Comparison of ENCODE assay signal across 8 cellular contexts in genomic region chr6:392441-393390, GRCh38. TPM values are rescaled to one million over a fixed set of nuclear protein-coding genes. Genes with fewer than 3 reads are reported as not detected.
DNase-seq lines count a peak whose midpoint lies in the region; ATAC-seq and TF ChIP-seq lines count a peak whose summit lies in the region.

No MANE protein-coding gene starts in this region.

- H3K4me1 Mint-ChIP-seq in CD4-positive, alpha-beta T cell (ENCODE audit: low read depth) = peaks cover 41% of the 10 kb centered on the region
- H3K4me1 Mint-ChIP-seq in endothelial cell (ENCODE audit: unreplicated experiment) (peaks cover 11% of the 10 kb centered on the region), nephron progenitor cell (peaks cover 15% of the 10 kb centered on the region)

- no peak overlapping the region for H3K27ac ChIP-seq in CD4-positive, alpha-beta T cell (ENCODE audit: low read depth, low read length)
- peak overlapping the region; percentile 57 for H3K27ac ChIP-seq in OCI-LY7 (ENCODE audit: low read depth, low read length, poor library complexity, severe bottlenecking)

- H3K36me3 Mint-ChIP-seq in CD4-positive, alpha-beta T cell (ENCODE audit: low read depth) = peaks cover 17% of the 10 kb centered on the region
- H3K36me3 Mint-ChIP-seq in endothelial cell (ENCODE audit: low read depth, unreplicated experiment) = peaks cover 9% of the 10 kb centered on the region
- H3K36me3 Mint-ChIP-seq in nephron progenitor cell (ENCODE audit: low read depth) = no peaks in the 10 kb centered on the region

- H3K36me3 ChIP-seq in OCI-LY7 (ENCODE audit: insufficient read depth, low read length) = peaks cover 53% of the 10 kb centered on the region

- CTCF ChIA-PET in CD4-positive, alpha-beta T cell (lab: Charles Lee) = interaction anchor here (0.9 to 1.3 kb wide), 3 partner anchors 11 to 204 kb away, joined by 3 to 4 read pairs (median 4); no protein-coding TSS in a partner anchor
- CTCF ChIA-PET in OCI-LY7 (lab: Charles Lee; ENCODE audit: unreplicated experiment) = interaction anchor here (0.6 to 1.1 kb wide), 6 partner anchors 10 to 177 kb away, joined by 3 to 6 read pairs (median 3); no protein-coding TSS in a partner anchor

- H3K4me3 ChIP-seq in OCI-LY7 (ENCODE audit: low read depth, low read length, poor library complexity, severe bottlenecking) = peak overlapping the region; percentile 98

- no peaks in the 10 kb centered on the region for H3K9me2 ChIP-seq in OCI-LY7 (ENCODE audit: insufficient read depth, low read length)

- no peaks in the 10 kb centered on the region for H3K9me3 Mint-ChIP-seq in CD4-positive, alpha-beta T cell
- H3K9me3 Mint-ChIP-seq in endothelial cell (ENCODE audit: unreplicated experiment) (no peaks in the 10 kb centered on the region), nephron progenitor cell (no peaks in the 10 kb centered on the region)

- H3K4me2 ChIP-seq in OCI-LY7 (ENCODE audit: low read length) = peak overlapping the region; percentile 83

- intact Hi-C loops in CD4-positive, alpha-beta T cell (cut with DNase I, micrococcal nuclease) = loop anchor here in 1 of 2 experiments (5.0 kb wide), 5 partner anchors 50 to 990 kb away; no protein-coding TSS in a partner anchor
- intact Hi-C loops in OCI-LY7 (cut with micrococcal nuclease; ENCODE audit: unreplicated experiment) = loop anchor here (5.0 to 10.0 kb wide), 2 partner anchors 40 to 322 kb away; no protein-coding TSS in a partner anchor

- H3K4me3 Mint-ChIP-seq in CD4-positive, alpha-beta T cell = peak overlapping the region; percentile 96
- H3K4me3 Mint-ChIP-seq in endothelial cell (ENCODE audit: unreplicated experiment) (no peak overlapping the region), nephron progenitor cell (peak overlapping the region; percentile 75)

- peak; percentile 40 for ATAC-seq in CD4-positive, alpha-beta T cell (ENCODE audit: poor library complexity)

- no peak overlapping the region for H2AFZ ChIP-seq in OCI-LY7 (ENCODE audit: low read length)

- TF ChIP-seq CTCF in CD4-positive, alpha-beta T cell (IDR thresholded peaks at IDR 0.05) = no peak
- TF ChIP-seq CTCF in OCI-LY7 (conservative IDR thresholded peaks at IDR 0.05; ENCODE audit: low read length) = no peak
- no peak for TF ChIP-seq CTCF in endothelial cell (IDR thresholded peaks at IDR 0.05; ENCODE audit: unreplicated experiment)
- no peak for TF ChIP-seq CTCF in nephron progenitor cell (IDR thresholded peaks at IDR 0.05)

- H3K79me2 ChIP-seq in OCI-LY7 (ENCODE audit: insufficient read depth, low read depth, low read length) = peaks cover 42% of the 10 kb centered on the region

- H3K4me1 ChIP-seq in OCI-LY7 (ENCODE audit: insufficient read depth, low read length, poor library complexity, severe bottlenecking) = peaks cover 57% of the 10 kb centered on the region

- no TSS peak for BruUV-seq in OCI-LY7 (replicated peaks; lab: Mats Ljungman, UMichigan)

- POLR2A ChIA-PET in CD4-positive, alpha-beta T cell (lab: Charles Lee) = interaction anchor here (0.6 to 6.1 kb wide), 8 partner anchors 12 to 1062 kb away, joined by 3 to 74 read pairs (median 4); no protein-coding TSS in a partner anchor
- POLR2A ChIA-PET in OCI-LY7 (lab: Charles Lee) = interaction anchor here (0.7 to 9.4 kb wide), 25 partner anchors 7 to 212 kb away, joined by 3 to 95 read pairs (median 7); no protein-coding TSS in a partner anchor

- H3K27me3 Mint-ChIP-seq in CD4-positive, alpha-beta T cell = peaks cover 9% of the 10 kb centered on the region
- H3K27me3 Mint-ChIP-seq in endothelial cell (ENCODE audit: unreplicated experiment) = peaks cover 23% of the 10 kb centered on the region
- H3K27me3 Mint-ChIP-seq in nephron progenitor cell (ENCODE audit: low read depth, poor library complexity) = peaks cover 96% of the 10 kb centered on the region

- H3K27ac Mint-ChIP-seq in CD4-positive, alpha-beta T cell = peak overlapping the region; percentile 79
- H3K27ac Mint-ChIP-seq in endothelial cell (ENCODE audit: unreplicated experiment) (no peak overlapping the region), nephron progenitor cell (no peak overlapping the region)

- peaks cover 20% of the 10 kb centered on the region; the same call in 1 of the 2 replicates for H4K20me1 ChIP-seq in OCI-LY7 (ENCODE audit: insufficient read depth, low read length)

- H3K27me3 ChIP-seq in CD4-positive, alpha-beta T cell (ENCODE audit: control insufficient read depth, insufficient read depth, low read length) = no peaks in the 10 kb centered on the region

- DNase-seq in CD4-positive, alpha-beta T cell = peak in 7 of 10 experiments; percentile 24 to 53 (median 32)
- peak; percentile 60 for DNase-seq in OCI-LY7 (ENCODE audit: low spot score)
- DNase-seq in endothelial cell (ENCODE audit: low spot score) = peak; percentile 26
- DNase-seq in nephron progenitor cell = peak; percentile 61
- DNase-seq in COLO829 (ENCODE audit: low spot score) = no peak
- DNase-seq in NCI-H446 (lab: John Stamatoyannopoulos, UW) = no peak
- no peak for DNase-seq in C1 segment of cervical spinal cord (lab: John Stamatoyannopoulos, UW)
- no peak for DNase-seq in mucosa of gallbladder (ENCODE audit: low spot score)

- H3K9me3 ChIP-seq in CD4-positive, alpha-beta T cell (ENCODE audit: control insufficient read depth, low read length) = no peaks in the 10 kb centered on the region
- H3K9me3 ChIP-seq in OCI-LY7 (ENCODE audit: low read length) = no peaks in the 10 kb centered on the region

RNA-seq across cellular contexts. Expression of gene IRF4, which starts 1.2 kb away (rescaled TPM):
- total RNA-seq in CD4-positive, alpha-beta T cell = 10 to 100 TPM; 16.9 to 20.8 TPM
- total RNA-seq in OCI-LY7 (2014; rRNA removed; shearing (Covaris generic)) = 143 and 189 TPM in 2 replicates
- total RNA-seq in OCI-LY7 (2022) = 281 and 291 TPM in 2 replicates
- not detected for total RNA-seq in endothelial cell (ENCODE audit: unreplicated experiment)
- total RNA-seq in mucosa of gallbladder = 2.9 TPM

Comparison
In these comparisons a context has a peak if more than half of its experiments do, and no peak if none do; other contexts are left out.
1. DNase-seq: peak in CD4-positive, alpha-beta T cell (7 of 10), OCI-LY7 (single experiment), endothelial cell (single experiment) and nephron progenitor cell (single experiment); none in COLO829 (single experiment), NCI-H446 (0 of 2), C1 segment of cervical spinal cord (0 of 14) and mucosa of gallbladder (single experiment).
2. RNA of gene IRF4, which starts 1.2 kb away (total RNA-seq): 143 to 291 TPM in OCI-LY7; 16.9 to 20.8 TPM in CD4-positive, alpha-beta T cell, 2.9 TPM in mucosa of gallbladder (single experiment) and not detected in endothelial cell (single experiment); every median in the first group is over 4 times any median in the second.